8 cellular contexts compared by ENCODE assay signal in genomic region chr5:65103674-65104035, GRCh38.
DNase-seq lines count a peak whose midpoint lies in the region; ATAC-seq, FAIRE-seq and TF ChIP-seq lines count a peak whose summit lies in the region.

No MANE protein-coding gene starts in this region.

- H3K4me1 ChIP-seq in neuronal stem cell (ENCODE audit: control insufficient read depth in 2 of 2, insufficient read depth in 1 of 2, low read depth in 1 of 2, low read length in 2 of 2): peaks cover 2 to 4% of the 10 kb centered on the region in 2 donors

- no peaks in the 10 kb centered on the region for H3K27me3 Mint-ChIP-seq in CD4-positive, alpha-beta T cell
- H3K27me3 Mint-ChIP-seq in nephron progenitor cell (ENCODE audit: low read depth, poor library complexity): no peaks in the 10 kb centered on the region

- H3K23ac ChIP-seq in neuronal stem cell (ENCODE audit: low read depth, low read length, poor library complexity): no peak overlapping the region

- DNase-seq in CD4-positive, alpha-beta T cell: no peak
- DNase-seq in NCI-H2227 (lab: John Stamatoyannopoulos, UW; ENCODE audit: unreplicated experiment) (peak; percentile 37), dorsolateral prefrontal cortex (no peak), neuronal stem cell (ENCODE audit: low spot score) (no peak), GM19239 (ENCODE audit: insufficient read length, low spot score) (no peak), nephron progenitor cell (no peak)

- no peaks in the 10 kb centered on the region for H3K27me3 ChIP-seq in CD4-positive, alpha-beta T cell (ENCODE audit: control insufficient read depth, insufficient read depth, low read length)
- H3K27me3 ChIP-seq in dorsolateral prefrontal cortex (no peaks in the 10 kb centered on the region), neuronal stem cell (ENCODE audit: control insufficient read depth in 3 of 3, insufficient read depth in 3 of 3, low read depth in 1 of 3, low read length in 3 of 3) (no peaks in the 10 kb centered on the region)

- H3K14ac ChIP-seq in neuronal stem cell (ENCODE audit: low read length): no peak overlapping the region

- no peak overlapping the region for H3K4me2 ChIP-seq in neuronal stem cell (ENCODE audit: insufficient read depth, low read length, poor library complexity, severe bottlenecking)

- CTCF ChIA-PET in CD4-positive, alpha-beta T cell (lab: Charles Lee): interaction anchor here (0.7 to 1.6 kb wide), 6 partner anchors 33 to 380 kb away, joined by 3 to 6 read pairs (median 3); no protein-coding TSS in a partner anchor

- no peaks in the 10 kb centered on the region for H3K9me3 Mint-ChIP-seq in CD4-positive, alpha-beta T cell
- H3K9me3 Mint-ChIP-seq in nephron progenitor cell: peaks cover 6% of the 10 kb centered on the region

- POLR2A ChIA-PET in CD4-positive, alpha-beta T cell (lab: Charles Lee): interaction anchor here (0.8 to 1.7 kb wide), 6 partner anchors 13 to 459 kb away, joined by 3 to 11 read pairs (median 5); partner anchors contain the start of genes ADAMTS6, CENPK and PPWD1

- no peak overlapping the region for H4K8ac ChIP-seq in neuronal stem cell (ENCODE audit: low read depth, low read length)

- H3K27ac ChIP-seq in CD4-positive, alpha-beta T cell (ENCODE audit: low read depth, low read length): peak overlapping the region; percentile 29
- H3K27ac ChIP-seq in dorsolateral prefrontal cortex (peak overlapping the region in 9 of 59 donors; percentile 46 to 85 (median 73)), neuronal stem cell (replicated peaks; ENCODE audit: low read length) (no peak overlapping the region)

- H3K18ac ChIP-seq in neuronal stem cell (ENCODE audit: low read length): peak overlapping the region; percentile 84

- no peaks in the 10 kb centered on the region for H3K36me3 Mint-ChIP-seq in CD4-positive, alpha-beta T cell (ENCODE audit: low read depth)
- H3K36me3 Mint-ChIP-seq in nephron progenitor cell (ENCODE audit: low read depth): no peaks in the 10 kb centered on the region

- H2BK5ac ChIP-seq in neuronal stem cell (ENCODE audit: low read length): no peak overlapping the region

- no peak for FAIRE-seq in GM19239 (lab: Jason Lieb, UNC)

- H2AFZ ChIP-seq in neuronal stem cell (ENCODE audit: low read length): no peak overlapping the region

- H3K9me3 ChIP-seq in CD4-positive, alpha-beta T cell (ENCODE audit: control insufficient read depth, low read length): no peaks in the 10 kb centered on the region
- peaks cover 0 to 3% of the 10 kb centered on the region in 2 donors for H3K9me3 ChIP-seq in neuronal stem cell (replicated peaks in 1 of 2; ENCODE audit: control insufficient read depth in 2 of 2, insufficient read depth in 1 of 2, low read depth in 1 of 2, low read length in 2 of 2)

- no peak for ATAC-seq in CD4-positive, alpha-beta T cell (ENCODE audit: poor library complexity)
- ATAC-seq in HG03159 (IDR thresholded peaks at IDR 0.05; ENCODE audit: unreplicated experiment) (no peak), HG03045 (IDR thresholded peaks at IDR 0.05; ENCODE audit: unreplicated experiment) (no peak)

- no peak overlapping the region for H3K9ac ChIP-seq in neuronal stem cell (ENCODE audit: low read depth, low read length, poor library complexity)

- peak overlapping the region; percentile 84 for H3K4me3 Mint-ChIP-seq in CD4-positive, alpha-beta T cell
- H3K4me3 Mint-ChIP-seq in nephron progenitor cell: no peak overlapping the region

- H3K4ac ChIP-seq in neuronal stem cell (ENCODE audit: low read length): no peak overlapping the region

- no peak overlapping the region for H2BK120ac ChIP-seq in neuronal stem cell (ENCODE audit: low read depth, low read length)

- H2BK15ac ChIP-seq in neuronal stem cell (ENCODE audit: low read length): no peak overlapping the region

- H4K91ac ChIP-seq in neuronal stem cell (ENCODE audit: low read depth, low read length, poor library complexity): no peak overlapping the region

- H3K36me3 ChIP-seq in neuronal stem cell (replicated peaks in 1 of 2; ENCODE audit: control insufficient read depth in 2 of 2, insufficient read depth in 2 of 2, low read length in 2 of 2): no peaks in the 10 kb centered on the region

- H3K79me1 ChIP-seq in neuronal stem cell (ENCODE audit: low read depth, low read length): no peaks in the 10 kb centered on the region

- peaks cover 44% of the 10 kb centered on the region for H3K4me1 Mint-ChIP-seq in CD4-positive, alpha-beta T cell (ENCODE audit: low read depth)
- H3K4me1 Mint-ChIP-seq in nephron progenitor cell: peaks cover 37% of the 10 kb centered on the region

- H3K4me3 ChIP-seq in dorsolateral prefrontal cortex (peak overlapping the region in 53 of 59 donors; percentile 45 to 83 (median 66)), neuronal stem cell (ENCODE audit: low read length in 2 of 2) (no peak overlapping the region)

- TF ChIP-seq CTCF in CD4-positive, alpha-beta T cell (IDR thresholded peaks at IDR 0.05): no peak
- TF ChIP-seq CTCF in dorsolateral prefrontal cortex (IDR thresholded peaks at IDR 0.05 in 54 of 56, conservative IDR thresholded peaks at IDR 0.05 in 2 of 56; ENCODE audit: low read depth in 1 of 56, partially characterized antibody in 56 of 56): no peak
- no peak for TF ChIP-seq CTCF in nephron progenitor cell (IDR thresholded peaks at IDR 0.05)

- intact Hi-C loops in CD4-positive, alpha-beta T cell (cut with DNase I, micrococcal nuclease): loop anchor here (2.0 to 5.0 kb wide), 3 partner anchors 66 to 379 kb away; no protein-coding TSS in a partner anchor
- intact Hi-C loops in dorsolateral prefrontal cortex (cut with DNase I): loop anchor here (5.0 to 10.0 kb wide), 3 partner anchors 289 to 381 kb away; partner anchors contain the start of gene ADAMTS6 (in 2 of the 2)

- no peak overlapping the region for H2AK5ac ChIP-seq in neuronal stem cell (ENCODE audit: low read depth, low read length)

- H2BK12ac ChIP-seq in neuronal stem cell (ENCODE audit: low read length): no peak overlapping the region

- WGBS in neuronal stem cell (ENCODE audit: extremely low coverage in 2 of 2, insufficient read length in 2 of 2, insufficient replicate concordance in 1 of 2), 2 donors: no CpG with 5 or more reads among the region's 9 CpGs

- peak overlapping the region; percentile 80 for H3K27ac Mint-ChIP-seq in CD4-positive, alpha-beta T cell
- H3K27ac Mint-ChIP-seq in nephron progenitor cell: no peak overlapping the region

Comparison
In these comparisons a context has a peak if more than half of its experiments do, and no peak if none do; other contexts are left out.
1. H3K4me3 ChIP-seq: peak in dorsolateral prefrontal cortex (53 of 59); none in neuronal stem cell (0 of 2).